ENCODE assay signal across 24 cellular contexts in the genomic region with DNA sequence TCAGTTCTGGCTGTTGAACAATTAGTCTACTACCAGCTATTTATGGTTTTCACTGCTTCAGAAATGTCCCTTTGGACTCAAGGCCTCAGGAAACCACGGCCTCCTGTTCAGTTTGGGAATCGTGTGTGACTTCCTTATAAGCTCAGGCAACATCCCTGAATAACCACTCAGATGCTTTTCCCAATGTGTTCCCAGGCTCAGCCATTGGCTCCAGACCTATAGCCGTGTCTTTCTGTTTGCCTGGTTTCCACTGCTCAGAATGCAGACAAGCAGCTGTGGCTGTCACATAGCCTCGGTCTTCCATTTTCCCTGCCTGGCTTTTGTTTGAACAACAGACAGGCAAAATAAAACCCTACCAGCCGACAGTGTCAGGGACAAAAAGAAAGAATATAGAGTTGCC.
"Had no signal": no experiment of that assay in that cellular context is flagged by ENCODE, and none has a peak within 500 bp of the region (broad histone marks: within the 10 kb centered on the region; RNA-seq: fewer than 3 reads in every experiment).

No MANE protein-coding gene starts in this region.

- H3K27me3 ChIP-seq: ovary, right lobe of liver, thyroid gland had no signal

- H3K27ac ChIP-seq: esophagus muscularis mucosa, foreskin keratinocyte, gastroesophageal sphincter, heart right ventricle, left lung, ovary, right lobe of liver, stomach, thyroid gland had no signal

- H3K4me1 ChIP-seq: esophagus muscularis mucosa, foreskin keratinocyte, gastroesophageal sphincter, left lung, stomach, thyroid gland had no signal

- DNase-seq: effector CD8-positive, alpha-beta T cell; foreskin keratinocyte; heart right ventricle; hippocampal formation; left cardiac atrium; left lung; mesenchymal stem cell; mucosa of descending colon; naive thymus-derived CD8-positive, alpha-beta T cell; nephron progenitor cell; occipital lobe; ovary; retina; right lobe of liver; stimulated activated CD4-positive, alpha-beta T cell treated with anti-CD3 and anti-CD28 coated beads, Interleukin-2, amount 100 ng/mL, for 24 hours; stimulated activated CD4-positive, alpha-beta T cell treated with anti-CD3 and anti-CD28 coated beads, Interleukin-4, amount 100 ng/mL, for 24 hours; stimulated activated naive CD4-positive, alpha-beta T cell treated with Interleukin-2 at 50 U/mL for 16 hours; stomach; thyroid gland; trophoblast cell had no signal

- H3K4me2 ChIP-seq: smooth muscle cell had no signal

- H3K36me3 ChIP-seq: esophagus muscularis mucosa, gastroesophageal sphincter, heart right ventricle, left lung, ovary, right lobe of liver, stomach, thyroid gland had no signal

- ATAC-seq: foreskin keratinocyte; gastroesophageal sphincter; heart right ventricle; left cardiac atrium; left lung; mucosa of descending colon; naive thymus-derived CD8-positive, alpha-beta T cell; right lobe of liver; stimulated activated effector memory CD8-positive, alpha-beta T cell treated with anti-CD3 and anti-CD28 coated beads, Interleukin-12 subunit alpha, Interleukin-12 subunit beta, amount 100 ng/mL, for 72 hours had no signal

- H3K4me3 ChIP-seq: esophagus muscularis mucosa, gastroesophageal sphincter, heart right ventricle, left lung, mucosa of descending colon, ovary, right lobe of liver, smooth muscle cell, stomach, thyroid gland had no signal

- H3K9me3 ChIP-seq: left lung, mucosa of descending colon, ovary, right lobe of liver, thyroid gland had no signal
